In genomic region chr6:143536461-143536865, GRCh38 we compare ENCODE assay signal across 1 cellular context.
TF ChIP-seq lines count a peak whose summit lies in the region.

No MANE protein-coding gene starts in this region.

TF ChIP-seq in HEK293, 187 proteins besides CTCF, POLR2A, EP300 and RAD21 (continued from another document and continues in another):
- TF ChIP-seq ZNF518A (tag by site-specific recombination; conservative IDR thresholded peaks at IDR 0.05; ENCODE audit: low read depth) (no peak), ZNF404 (tag by site-specific recombination; IDR thresholded peaks at IDR 0.05) (no peak), SP2 (tag by site-specific recombination; IDR thresholded peaks at IDR 0.05) (peak; percentile 58), ZNF555 (tag by site-specific recombination; conservative IDR thresholded peaks at IDR 0.05) (no peak), ZNF223 (tag by site-specific recombination; IDR thresholded peaks at IDR 0.05) (no peak), ZNF18 (tag by site-specific recombination; IDR thresholded peaks at IDR 0.05) (no peak), ZNF514 (tag by site-specific recombination; IDR thresholded peaks at IDR 0.05) (no peak), ZBTB21 (tag by site-specific recombination; IDR thresholded peaks at IDR 0.05) (no peak), ZNF366 (tag by site-specific recombination; conservative IDR thresholded peaks at IDR 0.05) (no peak), ZNF426 (tag by site-specific recombination; IDR thresholded peaks at IDR 0.05) (no peak), GLIS2 (tag by site-specific recombination; IDR thresholded peaks at IDR 0.05) (peak; percentile 84), ZBTB17 (tag by site-specific recombination; IDR thresholded peaks at IDR 0.05) (peak; percentile 39; the same call in 1 of the 2 replicates), ZBTB20 (tag by site-specific recombination; IDR thresholded peaks at IDR 0.05) (peak; percentile 68; the same call in 1 of the 2 replicates), ZNF501 (tag by site-specific recombination; IDR thresholded peaks at IDR 0.05) (no peak), TCF7L2 (IDR thresholded peaks at IDR 0.05; ENCODE audit: borderline replicate concordance, low read depth, low read length) (no peak), ZNF692 (tag by site-specific recombination; IDR thresholded peaks at IDR 0.05) (peak; percentile 29; the same call in 1 of the 2 replicates), HIC1 (tag by site-specific recombination; IDR thresholded peaks at IDR 0.05) (0 out of 2 replicates have a peak, but pooled peaks have one; percentile 58), ZNF341 (tag by site-specific recombination; IDR thresholded peaks at IDR 0.05; ENCODE audit: low read depth) (peak; percentile 41; the same call in 1 of the 2 replicates), ZNF510 (tag by site-specific recombination; IDR thresholded peaks at IDR 0.05; ENCODE audit: insufficient replicate concordance) (no peak), ZNF26 (tag by site-specific recombination; IDR thresholded peaks at IDR 0.05) (no peak), MZF1 (tag by site-specific recombination; IDR thresholded peaks at IDR 0.05; ENCODE audit: borderline replicate concordance) (no peak), KLF9 (tag by site-specific recombination; IDR thresholded peaks at IDR 0.05; ENCODE audit: low read depth) (no peak; the same call in 1 of the 2 replicates), ZNF2 (tag by site-specific recombination; IDR thresholded peaks at IDR 0.05) (peak; percentile 39; the same call in 1 of the 2 replicates), ATF2 (tag by site-specific recombination; IDR thresholded peaks at IDR 0.05; ENCODE audit: low read depth) (no peak), ZNF146 (tag by site-specific recombination; IDR thresholded peaks at IDR 0.05) (no peak), KLF17 (tag by site-specific recombination; IDR thresholded peaks at IDR 0.05) (no peak), ZSCAN16 (tag by site-specific recombination; IDR thresholded peaks at IDR 0.05) (no peak), ZNF600 (tag by site-specific recombination; IDR thresholded peaks at IDR 0.05) (peak; percentile 45; the same call in 1 of the 2 replicates), BCL11A (tag by site-specific recombination; IDR thresholded peaks at IDR 0.05; ENCODE audit: low read depth) (no peak), ZBTB44 (tag by site-specific recombination; IDR thresholded peaks at IDR 0.05) (no peak), ZBTB6 (tag by site-specific recombination; IDR thresholded peaks at IDR 0.05) (peak; percentile 69), ZNF629 (tag by site-specific recombination; IDR thresholded peaks at IDR 0.05) (no peak), ZIC2 (tag by site-specific recombination; IDR thresholded peaks at IDR 0.05) (peak; percentile 70), HOXD13 (CRISPR knock-in tag; IDR thresholded peaks at IDR 0.05; ENCODE audit: borderline replicate concordance) (0 out of 2 replicates have a peak, but pooled peaks have one; percentile 27), ZNF202 (tag by site-specific recombination; IDR thresholded peaks at IDR 0.05; ENCODE audit: borderline replicate concordance) (no peak), GLIS1 (tag by site-specific recombination; IDR thresholded peaks at IDR 0.05) (peak; percentile 83), YY2 (tag by site-specific recombination; IDR thresholded peaks at IDR 0.05) (no peak), ZSCAN30 (tag by site-specific recombination; IDR thresholded peaks at IDR 0.05) (peak; percentile 39; the same call in 1 of the 2 replicates), ZNF174 (tag by site-specific recombination; IDR thresholded peaks at IDR 0.05) (no peak), HOXA7 (CRISPR knock-in tag; IDR thresholded peaks at IDR 0.05; ENCODE audit: borderline replicate concordance) (no peak), ZNF423 (tag by site-specific recombination; IDR thresholded peaks at IDR 0.05) (0 out of 2 replicates have a peak, but pooled peaks have one; percentile 20), ZNF768 (tag by site-specific recombination; IDR thresholded peaks at IDR 0.05) (no peak), SP7 (tag by site-specific recombination; IDR thresholded peaks at IDR 0.05) (no peak), ZNF670 (tag by site-specific recombination; IDR thresholded peaks at IDR 0.05; ENCODE audit: low read depth) (no peak), GLI4 (tag by site-specific recombination; IDR thresholded peaks at IDR 0.05) (no peak), ZBTB26 (tag by site-specific recombination; optimal IDR thresholded peaks at IDR 0.05) (peak; percentile 54), ZNF19 (tag by site-specific recombination; IDR thresholded peaks at IDR 0.05; ENCODE audit: low read depth) (no peak)
